In the genomic region with DNA sequence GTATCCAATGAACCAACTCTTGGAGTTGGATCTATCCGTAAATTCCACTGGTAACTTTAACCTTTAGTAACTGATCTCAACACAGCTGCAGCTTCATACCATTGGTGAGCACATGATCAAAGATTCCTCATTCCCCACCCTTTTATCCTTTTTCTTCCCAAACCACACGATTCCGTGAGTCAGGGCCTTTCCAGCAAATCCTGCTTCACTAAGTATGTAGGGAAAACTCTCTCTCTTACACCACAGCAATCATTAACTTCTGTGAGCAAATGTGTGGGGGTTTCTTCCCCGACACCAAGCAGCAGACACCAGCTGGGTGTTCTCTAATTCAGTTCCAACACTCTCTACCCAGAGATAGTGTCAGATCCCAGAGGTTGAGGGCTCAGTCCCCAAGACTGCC, we compare ENCODE assay signal across 13 cellular contexts. TPM values are rescaled to one million over a fixed set of nuclear protein-coding genes. Genes with fewer than 3 reads are reported as not detected.
DNase-seq lines count a peak whose midpoint lies in the region; FAIRE-seq and TF ChIP-seq lines count a peak whose summit lies in the region.
"Had no signal": no experiment of that assay in that cellular context is flagged by ENCODE, and none has a peak within 500 bp of the region (broad histone marks: within the 10 kb centered on the region; RNA-seq: fewer than 3 reads in every experiment).

No MANE protein-coding gene starts in this region.

- H3K79me2 ChIP-seq in astrocyte (ENCODE audit: insufficient read depth, low read length): no peaks in the 10 kb centered on the region

- H4K20me1 ChIP-seq in astrocyte (ENCODE audit: insufficient read depth, low read length): no peaks in the 10 kb centered on the region

- H3K36me3 ChIP-seq in astrocyte (ENCODE audit: insufficient read depth, low read length): peaks cover 42% of the 10 kb centered on the region
- H3K36me3 ChIP-seq in testis (ENCODE audit: low read depth, missing control alignments): no peaks in the 10 kb centered on the region

- DNase-seq in HFF-Myc (ENCODE audit: extremely low read depth, low read depth) (peak; percentile 72), astrocyte (ENCODE audit: low read depth) (peak; percentile 99), left kidney (ENCODE audit: low read depth, low spot score) (peak; percentile 39), testis (no peak), DMS79 treated with DMSO at 0.1 percent for 48 hours (lab: John Stamatoyannopoulos, UW) (no peak), islet precursor cell (no peak), OCI-M1 (lab: John Stamatoyannopoulos, UW) (no peak)
- DNase-seq: DMS 273 treated with DMSO at 0.1 percent for 48 hours; NCI-H524; Right ventricle myocardium superior; stimulated activated CD4-positive, alpha-beta T cell treated with anti-CD3 and anti-CD28 coated beads, Interleukin-4, amount 100 ng/mL, for 1 hour had no signal

- intact Hi-C loops in testis (cut with DNase I; ENCODE audit: low total_unique reads): no loop called here

- peaks cover 35% of the 10 kb centered on the region for H3K4me1 ChIP-seq in astrocyte (ENCODE audit: insufficient read depth, low read length)
- H3K4me1 ChIP-seq in testis: peaks cover 19% of the 10 kb centered on the region

- no peaks in the 10 kb centered on the region for H3K27me3 Mint-ChIP-seq in astrocyte (ENCODE audit: low read depth, unreplicated experiment)
- H3K27me3 Mint-ChIP-seq: stimulated activated naive CD8-positive, alpha-beta T cell treated with anti-CD3 and anti-CD28 coated beads, Interleukin-15, Interleukin-2, amounts not matched to agents 100 ng/mL and 50 ng/mL, for 24 hours had no signal

- H3K9ac ChIP-seq in astrocyte (ENCODE audit: low read length): peak overlapping the region; percentile 81

- no peaks in the 10 kb centered on the region for H3K9me3 ChIP-seq in astrocyte (ENCODE audit: insufficient read depth, low read depth, low read length)
- no peaks in the 10 kb centered on the region for H3K9me3 ChIP-seq in testis

- no peak for TF ChIP-seq CTCF in HFF-Myc (IDR thresholded peaks at IDR 0.05; ENCODE audit: low read depth, low read length, missing control alignments)
- TF ChIP-seq CTCF in astrocyte (IDR thresholded peaks at IDR 0.05; ENCODE audit: insufficient read depth, low read depth, low read length): no peak
- no peak for TF ChIP-seq CTCF in testis (IDR thresholded peaks at IDR 0.05)

- FAIRE-seq in astrocyte (lab: Jason Lieb, UNC): peak; percentile 80
- FAIRE-seq: keratinocyte had no signal

- peaks cover 45% of the 10 kb centered on the region for H3K4me1 Mint-ChIP-seq in astrocyte (ENCODE audit: low read depth, unreplicated experiment)

- peaks cover 10% of the 10 kb centered on the region for H3K36me3 Mint-ChIP-seq in astrocyte (ENCODE audit: low read depth, unreplicated experiment)

- TF ChIP-seq POLR2A in testis (IDR thresholded peaks at IDR 0.05): no peak

- H3K27me3 ChIP-seq in astrocyte (ENCODE audit: insufficient read depth, low read length): no peaks in the 10 kb centered on the region
- H3K27me3 ChIP-seq in testis: no peaks in the 10 kb centered on the region

- H3K27ac Mint-ChIP-seq in astrocyte (ENCODE audit: unreplicated experiment): peak overlapping the region; percentile 97
- H3K27ac Mint-ChIP-seq: stimulated activated naive CD8-positive, alpha-beta T cell treated with anti-CD3 and anti-CD28 coated beads, Interleukin-15, Interleukin-2, amounts not matched to agents 100 ng/mL and 50 ng/mL, for 24 hours had no signal

- H3K4me3 Mint-ChIP-seq in astrocyte (ENCODE audit: unreplicated experiment): peak overlapping the region; percentile 2
- H3K4me3 Mint-ChIP-seq: stimulated activated naive CD8-positive, alpha-beta T cell treated with anti-CD3 and anti-CD28 coated beads, Interleukin-15, Interleukin-2, amounts not matched to agents 100 ng/mL and 50 ng/mL, for 24 hours had no signal

- H2AFZ ChIP-seq in astrocyte (ENCODE audit: low read depth, low read length): no peak overlapping the region

- H3K4me3 ChIP-seq in HFF-Myc (replicated peaks; ENCODE audit: low read depth, low read length) (no peak overlapping the region), astrocyte (ENCODE audit: insufficient read depth, low read depth, low read length) (peak overlapping the region; percentile 30), testis (no peak overlapping the region)

- H3K27ac ChIP-seq in astrocyte (ENCODE audit: low read depth, low read length): peak overlapping the region; percentile 98
- H3K27ac ChIP-seq in testis: peak overlapping the region; percentile 69 to 87

- H3K9me3 Mint-ChIP-seq in astrocyte (ENCODE audit: unreplicated experiment): no peaks in the 10 kb centered on the region
- H3K9me3 Mint-ChIP-seq: stimulated activated naive CD8-positive, alpha-beta T cell treated with anti-CD3 and anti-CD28 coated beads, Interleukin-15, Interleukin-2, amounts not matched to agents 100 ng/mL and 50 ng/mL, for 24 hours had no signal

- 42 to 44% methylated on average over 4 of the region's 4 CpGs for whole genome bisulfite sequencing in testis, 2 donors

- H3K4me2 ChIP-seq in astrocyte (ENCODE audit: low read length): peak overlapping the region; percentile 77

RNA-seq across cellular contexts. Expression of gene ELP2, which starts 23.5 kb away (rescaled TPM):
- 98.1 and 99.8 TPM in 2 replicates for total RNA-seq in astrocyte
- 10 to 100 TPM; 94.8 to 95.2 TPM for total RNA-seq in testis
- 81.0 TPM for polyA plus RNA-seq in testis (ENCODE audit: insufficient read depth, low read depth, low replicate concordance)

RNA-seq across cellular contexts. Expression of gene SLC39A6, which starts 24.1 kb away (rescaled TPM):
- 81.3 and 87.3 TPM in 2 replicates for total RNA-seq in astrocyte
- 10 to 100 TPM; 51.4 to 53.8 TPM for total RNA-seq in testis
- 38.1 TPM for polyA plus RNA-seq in testis (ENCODE audit: insufficient read depth, low read depth, low replicate concordance)

RNA-seq across cellular contexts. Expression of gene MOCOS, which starts 34.1 kb away (rescaled TPM):
- 1.4 and 1.9 TPM in 2 replicates for total RNA-seq in astrocyte
- 1 to 10 TPM; 1.5 to 1.9 TPM for total RNA-seq in testis
- 2.9 TPM for polyA plus RNA-seq in testis (ENCODE audit: insufficient read depth, low read depth, low replicate concordance)

Comparison
In these comparisons a context has a peak if more than half of its experiments do, and no peak if none do; other contexts are left out.
1. DNase-seq: peak in HFF-Myc (single experiment), astrocyte (single experiment) and left kidney (single experiment); none in testis (single experiment), DMS79 treated with DMSO at 0.1 percent for 48 hours (single experiment), islet precursor cell (single experiment) and OCI-M1 (single experiment).